ENCODE assay signal across 9 cellular contexts in genomic region chr7:24971333-24972165, GRCh38. TPM values are rescaled to one million over a fixed set of nuclear protein-coding genes. Genes with fewer than 3 reads are reported as not detected.
DNase-seq lines count a peak whose midpoint lies in the region; ATAC-seq, FAIRE-seq and TF ChIP-seq lines count a peak whose summit lies in the region.
"Had no signal": no experiment of that assay in that cellular context is flagged by ENCODE, and none has a peak within 500 bp of the region (broad histone marks: within the 10 kb centered on the region; RNA-seq: fewer than 3 reads in every experiment).

No MANE protein-coding gene starts in this region.

- H3K23ac ChIP-seq in H1 (ENCODE audit: insufficient read length) = no peak overlapping the region

- peak overlapping the region; percentile 36; the same call in 1 of the 2 replicates for H2BK15ac ChIP-seq in H1 (ENCODE audit: low read length)

- H3K9me3 Mint-ChIP-seq in progenitor cell of endocrine pancreas (ENCODE audit: low read depth) = no peaks in the 10 kb centered on the region

- H3K4me3 ChIP-seq in H1 (ENCODE audit: extremely low read depth in 1 of 4, insufficient read depth in 2 of 4, low read depth in 3 of 4, low read length in 4 of 4) (no peak overlapping the region), skeletal muscle tissue (ENCODE audit: low read length in 3 of 3) (peak overlapping the region in 1 of 3 donors; percentile 17)

- H3K4me1 Mint-ChIP-seq in progenitor cell of endocrine pancreas (ENCODE audit: low read depth) = peaks cover 2% of the 10 kb centered on the region

- CTCF ChIA-PET in H1 (lab: Charles Lee; ENCODE audit: partially characterized antibody) = interaction anchor here (0.6 to 1.4 kb wide), 5 partner anchors 9 to 123 kb away, joined by 3 to 4 read pairs (median 3); no protein-coding TSS in a partner anchor

- H3K9ac ChIP-seq in H1 (replicated peaks in 1 of 4; ENCODE audit: extremely low read depth in 1 of 4, low read depth in 3 of 4, low read length in 3 of 4) (no peak overlapping the region), skeletal muscle tissue (ENCODE audit: low read depth in 1 of 3, low read length in 3 of 3) (peak overlapping the region in 1 of 3 donors; percentile 7)

- WGBS in H1 (ENCODE audit: extremely low coverage in 1 of 2, insufficient coverage in 1 of 2, insufficient read length in 1 of 2, insufficient replicate concordance in 2 of 2, low coverage in 1 of 2, low lambda C conversion rate in 2 of 2, missing lambda C conversion rate in 1 of 2), 2 experiments = 89% methylated on average over 9 of the region's 9 CpGs; no CpG with 5 or more reads in 1 of the 2 experiments

- no peaks in the 10 kb centered on the region; the same call in 1 of the 2 replicates for H3K79me1 ChIP-seq in H1 (ENCODE audit: low read depth, low read length)

- no peak for TF ChIP-seq POLR2A in H1 (IDR thresholded peaks at IDR 0.05; ENCODE audit: control extremely low read depth in 1 of 2, low read depth in 2 of 2, low read length in 2 of 2)

- peak overlapping the region; percentile 89; the same call in 1 of the 2 replicates for H2BK5ac ChIP-seq in H1 (ENCODE audit: low read depth, low read length)

- H3K27ac ChIP-seq in H1 (ENCODE audit: low read depth, low read length) (no peak overlapping the region), skeletal muscle tissue (ENCODE audit: low read depth, low read length) (peak overlapping the region; percentile 23)

- H3K18ac ChIP-seq in H1 (ENCODE audit: extremely low read depth, low read length) = peak overlapping the region; percentile 3; the same call in 1 of the 2 replicates

- peaks cover 0 to 16% (median 4%) of the 10 kb centered on the region in 4 experiments; a peak in 3 of 7 replicates for H3K4me1 ChIP-seq in H1 (replicated peaks in 1 of 4; ENCODE audit: control insufficient read depth in 3 of 4, insufficient read depth in 4 of 4, low read length in 3 of 4)
- peaks cover 6 to 16% (median 10%) of the 10 kb centered on the region in 3 donors for H3K4me1 ChIP-seq in skeletal muscle tissue (ENCODE audit: control insufficient read depth in 3 of 3, insufficient read depth in 3 of 3, low read length in 3 of 3)

- no peak overlapping the region for H3K4ac ChIP-seq in H1 (replicated peaks; ENCODE audit: insufficient read length, low read depth, low read length)

- no peak overlapping the region for H4K5ac ChIP-seq in H1 (ENCODE audit: insufficient read length, low read depth, low read length)

- H3K56ac ChIP-seq in H1 (replicated peaks; ENCODE audit: insufficient read length, low read depth, low read length) = no peak overlapping the region

- H2BK120ac ChIP-seq in H1 (replicated peaks; ENCODE audit: low read depth, low read length) = no peak overlapping the region

- H3K36me3 Mint-ChIP-seq in progenitor cell of endocrine pancreas (ENCODE audit: insufficient read depth) = no peaks in the 10 kb centered on the region

- no peak for TF ChIP-seq CTCF in H1 (IDR thresholded peaks at IDR 0.05; ENCODE audit: control extremely low read depth in 1 of 3, insufficient read depth in 1 of 3, low read depth in 1 of 3, low read length in 3 of 3)
- no peak for TF ChIP-seq CTCF in progenitor cell of endocrine pancreas (IDR thresholded peaks at IDR 0.05; ENCODE audit: unreplicated experiment)

- DNase-seq in NCI-H748 (lab: John Stamatoyannopoulos, UW; ENCODE audit: unreplicated experiment) (peak; percentile 41), NCI-H748 treated with DMSO at 0.1 percent for 48 hours (lab: John Stamatoyannopoulos, UW) (no peak), NCI-H69 (lab: John Stamatoyannopoulos, UW) (peak; percentile 63), H1 (ENCODE audit: low read depth in 1 of 2, low spot score in 2 of 2) (no peak), progenitor cell of endocrine pancreas (ENCODE audit: low spot score, unreplicated experiment) (no peak)
- DNase-seq in activated CD4-positive, CD25-positive, alpha-beta regulatory T cell (lab: John Stamatoyannopoulos, UW) = no peak

- H3K36me3 ChIP-seq in H1 (ENCODE audit: control insufficient read depth in 2 of 4, insufficient read depth in 4 of 4, low read length in 3 of 4) (no peaks in the 10 kb centered on the region), skeletal muscle tissue (ENCODE audit: control insufficient read depth in 3 of 3, insufficient read depth in 3 of 3, low read length in 3 of 3) (no peaks in the 10 kb centered on the region)

- no peak overlapping the region for H3K4me3 Mint-ChIP-seq in progenitor cell of endocrine pancreas (ENCODE audit: low read depth)

- no peaks in the 10 kb centered on the region; the same call in 1 of the 2 replicates for H3K23me2 ChIP-seq in H1 (ENCODE audit: low read depth, low read length)

- no peak overlapping the region for H3K27ac Mint-ChIP-seq in progenitor cell of endocrine pancreas

- POLR2A ChIA-PET in H1 (lab: Charles Lee; ENCODE audit: partially characterized antibody) = interaction anchor here (1.1 to 1.5 kb wide), 2 partner anchors 8 to 10 kb away, joined by 3 to 6 read pairs; partner anchors contain the start of gene OSBPL3

- H2AK5ac ChIP-seq in H1 (ENCODE audit: low read depth, low read length) = no peak overlapping the region

- no peak overlapping the region for H3K4me2 ChIP-seq in H1 (ENCODE audit: insufficient read depth in 1 of 2, low read depth in 2 of 2, low read length in 2 of 2)

- H3K27me3 ChIP-seq in H1 (replicated peaks in 1 of 4; ENCODE audit: control insufficient read depth in 3 of 4, extremely low read depth in 1 of 4, insufficient read depth in 3 of 4, low read length in 3 of 4) (no peaks in the 10 kb centered on the region), skeletal muscle tissue (ENCODE audit: control insufficient read depth in 3 of 3, insufficient read depth in 3 of 3, low read length in 3 of 3) (no peaks in the 10 kb centered on the region)

- no peak for TF ChIP-seq RAD21 in H1 (IDR thresholded peaks at IDR 0.05 in 1 of 2, conservative IDR thresholded peaks at IDR 0.05 in 1 of 2; ENCODE audit: low read depth in 2 of 2, low read length in 2 of 2)

- FAIRE-seq in H1 (lab: Jason Lieb, UNC) = no peak
- FAIRE-seq: colon had no signal

- ATAC-seq in GM18520 (IDR thresholded peaks at IDR 0.05; ENCODE audit: unreplicated experiment) = no peak

- no peak overlapping the region for H3K14ac ChIP-seq in H1 (ENCODE audit: insufficient read length)

- no peak overlapping the region for H2BK12ac ChIP-seq in H1 (ENCODE audit: low read depth, low read length)

- no peaks in the 10 kb centered on the region for H4K20me1 ChIP-seq in H1 (replicated peaks in 1 of 2; ENCODE audit: control insufficient read depth in 1 of 2, insufficient read depth in 2 of 2, low read length in 2 of 2)

- H3K9me3 ChIP-seq in H1 (ENCODE audit: insufficient read depth in 2 of 2, low read depth in 1 of 2, low read length in 1 of 2) (no peaks in the 10 kb centered on the region), skeletal muscle tissue (ENCODE audit: control insufficient read depth in 3 of 3, low read length in 3 of 3) (no peaks in the 10 kb centered on the region)

- no peak for TF ChIP-seq EP300 in H1 (IDR thresholded peaks at IDR 0.05; ENCODE audit: borderline replicate concordance in 1 of 2, low read depth in 2 of 2, low read length in 2 of 2)

- peaks cover 3% of the 10 kb centered on the region for H3K27me3 Mint-ChIP-seq in progenitor cell of endocrine pancreas

- no peak overlapping the region for H4K8ac ChIP-seq in H1 (ENCODE audit: extremely low read depth, insufficient read depth, low read length)

- H4K91ac ChIP-seq in H1 (replicated peaks; ENCODE audit: insufficient read length, low read length) = no peak overlapping the region

- H2BK20ac ChIP-seq in H1 (ENCODE audit: low read length) = no peak overlapping the region

- H3K79me2 ChIP-seq in H1 (ENCODE audit: control insufficient read depth in 1 of 2, insufficient read depth in 2 of 2, low read length in 2 of 2) = peaks cover 0 to 42% of the 10 kb centered on the region in 2 experiments; a peak in 2 of 4 replicates

- no peak overlapping the region for H2AFZ ChIP-seq in H1 (ENCODE audit: low read length)

TF ChIP-seq in H1, 55 proteins besides CTCF, POLR2A, EP300 and RAD21 (continues in another document):
- TF ChIP-seq NRF1 (IDR thresholded peaks at IDR 0.05; ENCODE audit: low read depth, low read length) (no peak), BRCA1 (IDR thresholded peaks at IDR 0.05; ENCODE audit: low read depth, low read length) (no peak), JUN (IDR thresholded peaks at IDR 0.05; ENCODE audit: low read depth, low read length) (no peak), SP4 (IDR thresholded peaks at IDR 0.05; ENCODE audit: low read length) (no peak), MAFK (IDR thresholded peaks at IDR 0.05; ENCODE audit: low read depth, low read length) (no peak), ASH2L (IDR thresholded peaks at IDR 0.05; ENCODE audit: low read length) (no peak), TAF1 (IDR thresholded peaks at IDR 0.05; ENCODE audit: low read depth, low read length) (no peak), JUND (IDR thresholded peaks at IDR 0.05; ENCODE audit: low read length) (no peak), RXRA (IDR thresholded peaks at IDR 0.05; ENCODE audit: insufficient read depth, low read depth, low read length) (no peak), CBX8 (IDR thresholded peaks at IDR 0.05; ENCODE audit: borderline replicate concordance, low read depth, low read length) (no peak), SIRT6 (IDR thresholded peaks at IDR 0.05; ENCODE audit: low read length) (no peak), KDM4A (IDR thresholded peaks at IDR 0.05; ENCODE audit: low read depth, low read length, severe bottlenecking) (no peak), SRF (IDR thresholded peaks at IDR 0.05; ENCODE audit: low read depth, low read length) (no peak), SAP30 (IDR thresholded peaks at IDR 0.05; ENCODE audit: insufficient read depth, insufficient replicate concordance, low read length) (no peak), CREB1 (IDR thresholded peaks at IDR 0.05) (no peak), YY1 (IDR thresholded peaks at IDR 0.05; ENCODE audit: low read depth, low read length) (no peak), KDM5A (IDR thresholded peaks at IDR 0.05; ENCODE audit: low read length) (no peak), PHF8 (conservative IDR thresholded peaks at IDR 0.05; ENCODE audit: low read depth, low read length) (no peak), NANOG (IDR thresholded peaks at IDR 0.05; ENCODE audit: insufficient read depth, low read depth, low read length, poor library complexity, severe bottlenecking) (no peak)

RNA-seq across cellular contexts. Expression of gene OSBPL3, which starts 8.4 kb away (rescaled TPM):
- 9.4 and 13.9 TPM in 2 replicates for total RNA-seq in H1 (2021; fragmentation: NEBNext Ultra II Directional; extraction: Animal tissue kit (Norgen Biotek cat#: 25700))
- 2.2 and 2.8 TPM in 2 replicates for polyA plus RNA-seq in H1 (2011; rRNA removed)
- polyA plus RNA-seq in H1 (2011; cell fraction: cytosol; rRNA removed) = 4.4 TPM
- polyA plus RNA-seq in H1 (2011; cell fraction: nucleus; rRNA removed) = 8.4 TPM
- polyA plus RNA-seq in H1 (2012, experiment 1 of 2) = 3.6 to 7.1 TPM (median 5.6 TPM) in 4 replicates
- 0.46 TPM for polyA plus RNA-seq in H1 (2012, experiment 2 of 2)
- 5.0 TPM for polyA plus RNA-seq in H1 (2013, experiment 1 of 2)
- polyA plus RNA-seq in H1 (2013, experiment 2 of 2) = 4.4 TPM
- 12.0 and 13.7 TPM in 2 replicates for polyA minus RNA-seq in H1 (2011; rRNA and poly(A)+ RNA removed)
- polyA minus RNA-seq in H1 (2011; cell fraction: cytosol; rRNA and poly(A)+ RNA removed) = 6.8 TPM
- 17.8 TPM for polyA minus RNA-seq in H1 (2011; cell fraction: nucleus; rRNA and poly(A)+ RNA removed)
- 2.6 TPM for total RNA-seq in skeletal muscle tissue
- 11.6 and 12.1 TPM in 2 replicates for total RNA-seq in progenitor cell of endocrine pancreas

Comparison
In these comparisons a context has a peak if more than half of its experiments do, and no peak if none do; other contexts are left out.
1. DNase-seq: peak in NCI-H748 (single experiment) and NCI-H69 (single experiment); none in NCI-H748 treated with DMSO at 0.1 percent for 48 hours (single experiment), H1 (0 of 2), progenitor cell of endocrine pancreas (single experiment) and activated CD4-positive, CD25-positive, alpha-beta regulatory T cell (0 of 4).